Comparison of ENCODE assay signal across 1 cellular context in genomic region chr14:38039526-38039925, GRCh38.
TF ChIP-seq lines count a peak whose summit lies in the region.

No MANE protein-coding gene starts in this region.

TF ChIP-seq in SK-N-SH, 30 proteins besides CTCF, POLR2A, EP300 and RAD21 (continued from another document):
- TF ChIP-seq, protein P1, sequence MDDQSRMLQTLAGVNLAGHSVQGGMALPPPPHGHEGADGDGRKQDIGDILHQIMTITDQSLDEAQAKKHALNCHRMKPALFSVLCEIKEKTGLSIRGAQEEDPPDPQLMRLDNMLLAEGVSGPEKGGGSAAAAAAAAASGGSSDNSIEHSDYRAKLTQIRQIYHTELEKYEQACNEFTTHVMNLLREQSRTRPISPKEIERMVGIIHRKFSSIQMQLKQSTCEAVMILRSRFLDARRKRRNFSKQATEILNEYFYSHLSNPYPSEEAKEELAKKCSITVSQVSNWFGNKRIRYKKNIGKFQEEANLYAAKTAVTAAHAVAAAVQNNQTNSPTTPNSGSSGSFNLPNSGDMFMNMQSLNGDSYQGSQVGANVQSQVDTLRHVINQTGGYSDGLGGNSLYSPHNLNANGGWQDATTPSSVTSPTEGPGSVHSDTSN (IDR thresholded peaks at IDR 0.05) = no peak
- TF ChIP-seq, protein P2, sequence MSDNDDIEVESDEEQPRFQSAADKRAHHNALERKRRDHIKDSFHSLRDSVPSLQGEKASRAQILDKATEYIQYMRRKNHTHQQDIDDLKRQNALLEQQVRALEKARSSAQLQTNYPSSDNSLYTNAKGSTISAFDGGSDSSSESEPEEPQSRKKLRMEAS (IDR thresholded peaks at IDR 0.05; ENCODE audit: low read depth) = no peak
- no peak for TF ChIP-seq POLR2AphosphoS5 (IDR thresholded peaks at IDR 0.05; ENCODE audit: low read depth, low read length)
- TF ChIP-seq USF1 (IDR thresholded peaks at IDR 0.05; ENCODE audit: borderline replicate concordance, low read depth) = no peak
- no peak for TF ChIP-seq GATA2 (CRISPR knock-in tag; IDR thresholded peaks at IDR 0.05)
- TF ChIP-seq IRF3 (IDR thresholded peaks at IDR 0.05; ENCODE audit: low read depth, low read length) = no peak
